In the genomic region with DNA sequence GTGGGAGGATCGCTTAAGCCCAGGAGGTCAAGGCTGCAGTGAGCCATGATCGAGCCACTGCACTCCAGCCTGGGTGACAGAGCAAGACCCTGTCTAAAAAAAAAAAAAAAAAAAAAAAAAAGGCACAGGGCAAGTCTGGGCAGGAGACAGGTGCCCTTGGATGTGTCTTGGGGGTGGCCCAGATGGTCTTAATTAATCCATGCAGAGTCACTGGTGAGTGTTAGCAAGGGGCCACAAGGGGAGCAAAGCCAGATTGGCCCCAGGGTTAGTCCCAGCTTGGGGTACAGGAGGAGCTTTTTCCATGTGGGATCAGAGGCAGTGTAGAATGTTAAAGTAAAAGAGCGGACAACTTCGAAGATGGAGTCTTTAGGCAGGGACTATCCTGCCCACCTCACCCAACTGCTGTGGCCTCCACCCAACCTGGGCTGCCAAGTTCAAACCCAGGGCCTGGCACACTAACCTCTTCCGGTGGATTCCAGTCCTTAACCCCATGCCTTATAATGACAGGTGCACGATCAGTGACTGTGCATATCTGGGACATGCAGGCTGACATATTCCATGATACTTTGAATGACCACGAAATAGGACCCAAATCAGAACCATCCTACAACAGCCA, we compare ENCODE assay signal across 3 cellular contexts.
TF ChIP-seq lines count a peak whose summit lies in the region.

No MANE protein-coding gene starts in this region.

TF ChIP-seq in GM12891, 5 proteins besides CTCF, POLR2A, EP300 and RAD21:
- no peak for TF ChIP-seq POU2F2 (IDR thresholded peaks at IDR 0.05; ENCODE audit: low read depth, low read length)
- TF ChIP-seq TAF1 (IDR thresholded peaks at IDR 0.05; ENCODE audit: low read depth, low read length) = no peak
- TF ChIP-seq POLR2AphosphoS5 (IDR thresholded peaks at IDR 0.05; ENCODE audit: low read depth, low read length) = no peak; the same call in none of the 2 replicates
- TF ChIP-seq SPI1 (IDR thresholded peaks at IDR 0.05; ENCODE audit: low read depth, low read length) = no peak
- TF ChIP-seq PAX5 (IDR thresholded peaks at IDR 0.05; ENCODE audit: insufficient read depth, low read length, severe bottlenecking) = no peak

TF ChIP-seq in HEK293, 187 proteins besides CTCF, POLR2A, EP300 and RAD21:
- 0 out of 2 replicates have a peak, but pooled peaks have one; percentile 26 for TF ChIP-seq ZBTB8A (tag by site-specific recombination; IDR thresholded peaks at IDR 0.05)
- peak; percentile 62 for TF ChIP-seq ZIC2 (tag by site-specific recombination; IDR thresholded peaks at IDR 0.05)
- no peak for TF ChIP-seq MYNN (tag by site-specific recombination; IDR thresholded peaks at IDR 0.05; ENCODE audit: borderline replicate concordance)
- TF ChIP-seq BCL11B (tag by site-specific recombination; IDR thresholded peaks at IDR 0.05; ENCODE audit: low read depth) = no peak
- no peak for TF ChIP-seq ZNF311 (tag by site-specific recombination; IDR thresholded peaks at IDR 0.05; ENCODE audit: borderline replicate concordance)
- no peak for TF ChIP-seq ZNF19 (tag by site-specific recombination; IDR thresholded peaks at IDR 0.05; ENCODE audit: low read depth)
- TF ChIP-seq, protein P1, sequence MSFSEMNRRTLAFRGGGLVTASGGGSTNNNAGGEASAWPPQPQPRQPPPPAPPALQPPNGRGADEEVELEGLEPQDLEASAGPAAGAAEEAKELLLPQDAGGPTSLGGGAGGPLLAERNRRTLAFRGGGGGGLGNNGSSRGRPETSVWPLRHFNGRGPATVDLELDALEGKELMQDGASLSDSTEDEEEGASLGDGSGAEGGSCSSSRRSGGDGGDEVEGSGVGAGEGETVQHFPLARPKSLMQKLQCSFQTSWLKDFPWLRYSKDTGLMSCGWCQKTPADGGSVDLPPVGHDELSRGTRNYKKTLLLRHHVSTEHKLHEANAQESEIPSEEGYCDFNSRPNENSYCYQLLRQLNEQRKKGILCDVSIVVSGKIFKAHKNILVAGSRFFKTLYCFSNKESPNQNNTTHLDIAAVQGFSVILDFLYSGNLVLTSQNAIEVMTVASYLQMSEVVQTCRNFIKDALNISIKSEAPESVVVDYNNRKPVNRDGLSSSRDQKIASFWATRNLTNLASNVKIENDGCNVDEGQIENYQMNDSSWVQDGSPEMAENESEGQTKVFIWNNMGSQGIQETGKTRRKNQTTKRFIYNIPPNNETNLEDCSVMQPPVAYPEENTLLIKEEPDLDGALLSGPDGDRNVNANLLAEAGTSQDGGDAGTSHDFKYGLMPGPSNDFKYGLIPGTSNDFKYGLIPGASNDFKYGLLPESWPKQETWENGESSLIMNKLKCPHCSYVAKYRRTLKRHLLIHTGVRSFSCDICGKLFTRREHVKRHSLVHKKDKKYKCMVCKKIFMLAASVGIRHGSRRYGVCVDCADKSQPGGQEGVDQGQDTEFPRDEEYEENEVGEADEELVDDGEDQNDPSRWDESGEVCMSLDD (tag by site-specific recombination; IDR thresholded peaks at IDR 0.05) = no peak
- TF ChIP-seq GLIS1 (tag by site-specific recombination; IDR thresholded peaks at IDR 0.05) = peak; percentile 74
- no peak for TF ChIP-seq ZNF530 (tag by site-specific recombination; IDR thresholded peaks at IDR 0.05; ENCODE audit: low read depth)

TF ChIP-seq in GM12878, 131 proteins besides CTCF, POLR2A, EP300 and RAD21:
- TF ChIP-seq, protein P2, sequence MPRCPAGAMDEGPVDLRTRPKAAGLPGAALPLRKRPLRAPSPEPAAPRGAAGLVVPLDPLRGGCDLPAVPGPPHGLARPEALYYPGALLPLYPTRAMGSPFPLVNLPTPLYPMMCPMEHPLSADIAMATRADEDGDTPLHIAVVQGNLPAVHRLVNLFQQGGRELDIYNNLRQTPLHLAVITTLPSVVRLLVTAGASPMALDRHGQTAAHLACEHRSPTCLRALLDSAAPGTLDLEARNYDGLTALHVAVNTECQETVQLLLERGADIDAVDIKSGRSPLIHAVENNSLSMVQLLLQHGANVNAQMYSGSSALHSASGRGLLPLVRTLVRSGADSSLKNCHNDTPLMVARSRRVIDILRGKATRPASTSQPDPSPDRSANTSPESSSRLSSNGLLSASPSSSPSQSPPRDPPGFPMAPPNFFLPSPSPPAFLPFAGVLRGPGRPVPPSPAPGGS (IDR thresholded peaks at IDR 0.05; ENCODE audit: borderline replicate concordance, insufficient read depth, low read depth, low read length, poor library complexity, severe bottlenecking) = peak; percentile 10
- TF ChIP-seq, protein P3, sequence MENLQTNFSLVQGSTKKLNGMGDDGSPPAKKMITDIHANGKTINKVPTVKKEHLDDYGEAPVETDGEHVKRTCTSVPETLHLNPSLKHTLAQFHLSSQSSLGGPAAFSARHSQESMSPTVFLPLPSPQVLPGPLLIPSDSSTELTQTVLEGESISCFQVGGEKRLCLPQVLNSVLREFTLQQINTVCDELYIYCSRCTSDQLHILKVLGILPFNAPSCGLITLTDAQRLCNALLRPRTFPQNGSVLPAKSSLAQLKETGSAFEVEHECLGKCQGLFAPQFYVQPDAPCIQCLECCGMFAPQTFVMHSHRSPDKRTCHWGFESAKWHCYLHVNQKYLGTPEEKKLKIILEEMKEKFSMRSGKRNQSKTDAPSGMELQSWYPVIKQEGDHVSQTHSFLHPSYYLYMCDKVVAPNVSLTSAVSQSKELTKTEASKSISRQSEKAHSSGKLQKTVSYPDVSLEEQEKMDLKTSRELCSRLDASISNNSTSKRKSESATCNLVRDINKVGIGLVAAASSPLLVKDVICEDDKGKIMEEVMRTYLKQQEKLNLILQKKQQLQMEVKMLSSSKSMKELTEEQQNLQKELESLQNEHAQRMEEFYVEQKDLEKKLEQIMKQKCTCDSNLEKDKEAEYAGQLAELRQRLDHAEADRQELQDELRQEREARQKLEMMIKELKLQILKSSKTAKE (IDR thresholded peaks at IDR 0.05; ENCODE audit: low read depth, poor library complexity, severe bottlenecking) = no peak
- 0 out of 2 replicates have a peak, but pooled peaks have one; percentile 29 for TF ChIP-seq PML (IDR thresholded peaks at IDR 0.05; ENCODE audit: low read length)
- TF ChIP-seq PAX8 (IDR thresholded peaks at IDR 0.05) = no peak
- TF ChIP-seq KLF5 (IDR thresholded peaks at IDR 0.05; ENCODE audit: partially characterized antibody) = no peak
- peak; percentile 77 for TF ChIP-seq POLR2AphosphoS5 (IDR thresholded peaks at IDR 0.05; ENCODE audit: low read length)
- no peak for TF ChIP-seq JUND (IDR thresholded peaks at IDR 0.05; ENCODE audit: low read depth, low read length)
